Comparison of ENCODE assay signal across 19 cellular contexts in genomic region chr3:196150481-196150880, GRCh38.
"Had no signal": no experiment of that assay in that cellular context is flagged by ENCODE, and none has a peak within 500 bp of the region (broad histone marks: within the 10 kb centered on the region; RNA-seq: fewer than 3 reads in every experiment).

No MANE protein-coding gene starts in this region.

- H3K4me3 ChIP-seq: colonic mucosa, left lung, neural progenitor cell, ovary, tibial artery had no signal

- H3K27me3 Mint-ChIP-seq: activated B cell treated with CpG ODN at 0.5 μM for 24 hours, naive B cell had no signal

- H3K36me3 Mint-ChIP-seq: neural progenitor cell had no signal

- H3K27me3 ChIP-seq: colonic mucosa, left lung, neural progenitor cell, ovary, tibial artery had no signal

- H3K4me1 Mint-ChIP-seq: neural progenitor cell had no signal

- H3K4me1 ChIP-seq: colonic mucosa, left lung, neural progenitor cell, tibial artery had no signal

- H3K9me3 ChIP-seq: colonic mucosa, ovary, tibial artery had no signal

- H3K27ac ChIP-seq: colonic mucosa, left lung, neural progenitor cell, ovary, tibial artery had no signal

- H3K27ac Mint-ChIP-seq: activated CD8-positive, alpha-beta T cell treated with anti-CD3 and anti-CD28 coated beads, Interleukin-2, amount 10 ng/mL, durations not matched to agents 7 days and 5 days; neural progenitor cell had no signal

- DNase-seq: activated B cell treated with CpG ODN at 0.5 μM for 24 hours; activated CD4-positive, alpha-beta T cell treated with anti-CD3 and anti-CD28 coated beads for 48 hours; activated CD8-positive, alpha-beta memory T cell treated with anti-CD3 and anti-CD28 coated beads, Interleukin-2, amount 50 U/mL, for 4 hours; activated CD8-positive, alpha-beta T cell treated with anti-CD3 and anti-CD28 coated beads, Interleukin-2, amount 10 ng/mL, durations not matched to agents 7 days and 5 days; activated gamma-delta T cell; activated T-cell treated with anti-CD3 and anti-CD28 coated beads, Interleukin-2, amount 50 U/mL, for 48 hours; caudate nucleus; colonic mucosa; hippocampal formation; mammary epithelial cell; naive B cell; ovary; tibial artery had no signal

- H3K9me3 Mint-ChIP-seq: activated B cell treated with CpG ODN at 0.5 μM for 24 hours had no signal

- H3K4me3 Mint-ChIP-seq: activated B cell treated with CpG ODN at 0.5 μM for 24 hours; activated CD8-positive, alpha-beta T cell treated with anti-CD3 and anti-CD28 coated beads, Interleukin-2, amount 10 ng/mL, durations not matched to agents 7 days and 5 days; naive B cell; neural progenitor cell had no signal

- FAIRE-seq: keratinocyte, urothelium cell line had no signal

- H3K36me3 ChIP-seq: colonic mucosa, left lung, neural progenitor cell, ovary, tibial artery had no signal

- ATAC-seq: activated CD8-positive, alpha-beta T cell treated with anti-CD3 and anti-CD28 coated beads, Interleukin-2, amount 10 ng/mL, durations not matched to agents 7 days and 5 days; activated naive CD4-positive, alpha-beta T cell treated with anti-CD3 and anti-CD28 coated beads, Interleukin-2, amount 50 U/mL, for 72 hours; left lung; sciatic nerve had no signal
